ENCODE assay signal across 1 cellular context in genomic region chr5:79720096-79720495, GRCh38.
TF ChIP-seq lines count a peak whose summit lies in the region.

No MANE protein-coding gene starts in this region.

TF ChIP-seq in K562, 482 proteins besides CTCF, POLR2A, EP300 and RAD21 (continued from another document):
- TF ChIP-seq ZNF280A (IDR thresholded peaks at IDR 0.05; ENCODE audit: low read depth, partially characterized antibody): peak; percentile 90
- TF ChIP-seq MNT (conservative IDR thresholded peaks at IDR 0.05): no peak
- TF ChIP-seq YBX1 (IDR thresholded peaks at IDR 0.05): no peak
- TF ChIP-seq NR4A1 (CRISPR knock-in tag; IDR thresholded peaks at IDR 0.05): no peak
- TF ChIP-seq NR4A1 (tag; IDR thresholded peaks at IDR 0.05): no peak
- peak; percentile 89 for TF ChIP-seq CBX5 (IDR thresholded peaks at IDR 0.05; ENCODE audit: borderline replicate concordance, low read depth)
- no peak for TF ChIP-seq RREB1 (CRISPR knock-in tag; IDR thresholded peaks at IDR 0.05)
- TF ChIP-seq BRD9 (IDR thresholded peaks at IDR 0.05; ENCODE audit: low read depth, partially characterized antibody): no peak
- peak; percentile 67 to 88 for TF ChIP-seq TRIM24 (IDR thresholded peaks at IDR 0.05)
- TF ChIP-seq FOXA3 (CRISPR knock-in tag; conservative IDR thresholded peaks at IDR 0.05 in 1 of 2, IDR thresholded peaks at IDR 0.05 in 1 of 2): peak in 1 of 2 experiments; percentile 52; a peak in 2 of 4 replicates
- TF ChIP-seq ZC3H4 (CRISPR knock-in tag; IDR thresholded peaks at IDR 0.05; ENCODE audit: borderline replicate concordance): no peak
- TF ChIP-seq ZNF175 (CRISPR knock-in tag; IDR thresholded peaks at IDR 0.05; ENCODE audit: low read depth): no peak
- no peak for TF ChIP-seq TBL1XR1 (IDR thresholded peaks at IDR 0.05; ENCODE audit: low read length in 2 of 2)
- no peak for TF ChIP-seq RNF2 (IDR thresholded peaks at IDR 0.05)
- TF ChIP-seq ZNF512 (tag; IDR thresholded peaks at IDR 0.05): peak; percentile 31; the same call in 1 of the 2 replicates
- no peak for TF ChIP-seq BACH1 (tag; IDR thresholded peaks at IDR 0.05)
- peak; percentile 33 for TF ChIP-seq MEIS2 (IDR thresholded peaks at IDR 0.05; ENCODE audit: partially characterized antibody)
- TF ChIP-seq NFXL1 (CRISPR knock-in tag; IDR thresholded peaks at IDR 0.05): no peak
- TF ChIP-seq CBX3 (IDR thresholded peaks at IDR 0.05; ENCODE audit: borderline replicate concordance in 1 of 2, low read length in 2 of 2): peak in 1 of 2 experiments; percentile 99; a peak in 2 of 3 replicates
- peak; percentile 63 for TF ChIP-seq EHMT2 (IDR thresholded peaks at IDR 0.05)
- TF ChIP-seq PRPF4 (IDR thresholded peaks at IDR 0.05; ENCODE audit: insufficient read depth, low read depth, low read length, poor library complexity, severe bottlenecking): no peak
- no peak for TF ChIP-seq ZNF398 (CRISPR knock-in tag; IDR thresholded peaks at IDR 0.05)
- TF ChIP-seq ZNF316 (IDR thresholded peaks at IDR 0.05): no peak
- no peak for TF ChIP-seq ZNF696 (CRISPR knock-in tag; conservative IDR thresholded peaks at IDR 0.05)
- peak; percentile 78 for TF ChIP-seq XRCC3 (IDR thresholded peaks at IDR 0.05)
- TF ChIP-seq GTF2A2 (tag; IDR thresholded peaks at IDR 0.05): no peak
- TF ChIP-seq ARNT (IDR thresholded peaks at IDR 0.05): no peak
- TF ChIP-seq GMEB1 (CRISPR knock-in tag; IDR thresholded peaks at IDR 0.05): no peak
- no peak for TF ChIP-seq ZNF449 (CRISPR knock-in tag; IDR thresholded peaks at IDR 0.05)
